In genomic region chr2:138228101-138228500, GRCh38 we compare ENCODE assay signal across 26 cellular contexts.
"Had no signal": no experiment of that assay in that cellular context is flagged by ENCODE, and none has a peak within 500 bp of the region (broad histone marks: within the 10 kb centered on the region; RNA-seq: fewer than 3 reads in every experiment).

No MANE protein-coding gene starts in this region.

- H3K9me3 ChIP-seq: gastrocnemius medialis, prostate gland, suprapubic skin, transverse colon, upper lobe of right lung, uterus had no signal

- H3K4me1 ChIP-seq: gastrocnemius medialis, prostate gland, suprapubic skin, upper lobe of right lung, uterus had no signal

- H3K36me3 ChIP-seq: gastrocnemius medialis, prostate gland, suprapubic skin, transverse colon, upper lobe of right lung, uterus had no signal

- DNase-seq: dorsolateral prefrontal cortex; effector CD4-positive, alpha-beta T cell; foreskin fibroblast; gastrocnemius medialis; head of caudate nucleus; mesendoderm; midbrain; naive thymus-derived CD8-positive, alpha-beta T cell; nephron progenitor cell; nucleus accumbens; right cardiac atrium; stimulated activated CD4-positive, alpha-beta T cell treated with anti-CD3 and anti-CD28 coated beads, Interleukin-12 subunit alpha, Interleukin-12 subunit beta, amount 100 ng/mL, for 4 hours; stimulated activated CD4-positive, alpha-beta T cell treated with anti-CD3 and anti-CD28 coated beads, Interleukin-1b, Interleukin-23, amount 100 ng/mL, for 48 hours; stimulated activated CD4-positive, alpha-beta T cell treated with anti-CD3 and anti-CD28 coated beads, Interleukin-4, amount 100 ng/mL, for 1 hour; stimulated activated CD8-positive, alpha-beta memory T cell treated with anti-CD3 and anti-CD28 coated beads, Interleukin-4, amount 100 ng/mL, for 48 hours; stimulated activated naive CD4-positive, alpha-beta T cell; stimulated activated naive CD8-positive, alpha-beta T cell treated with anti-CD3 and anti-CD28 coated beads, Interleukin-15, amount 100 ng/mL, for 72 hours; transverse colon; upper lobe of right lung; uterus had no signal

- H3K27me3 ChIP-seq: dorsolateral prefrontal cortex, gastrocnemius medialis, suprapubic skin, transverse colon, upper lobe of right lung, uterus had no signal

- H3K4me2 ChIP-seq: smooth muscle cell had no signal

- H3K4me3 ChIP-seq: coronary artery, dorsolateral prefrontal cortex, gastrocnemius medialis, lung, prostate gland, smooth muscle cell, suprapubic skin, transverse colon, upper lobe of right lung, uterus had no signal

- H3K27ac ChIP-seq: coronary artery, dorsolateral prefrontal cortex, epithelial cell of prostate, gastrocnemius medialis, prostate gland, suprapubic skin, transverse colon, upper lobe of right lung, uterus had no signal
